ENCODE assay signal across 22 cellular contexts in genomic region chrX:150334998-150335397, GRCh38.
"Had no signal": no experiment of that assay in that cellular context is flagged by ENCODE, and none has a peak within 500 bp of the region (broad histone marks: within the 10 kb centered on the region; RNA-seq: fewer than 3 reads in every experiment).

No MANE protein-coding gene starts in this region.

- DNase-seq: activated CD4-positive, alpha-beta memory T cell treated with anti-CD3 and anti-CD28 coated beads for 36 hours; activated CD4-positive, alpha-beta T cell treated with anti-CD3 and anti-CD28 coated beads for 36 hours; activated CD4-positive, alpha-beta T cell treated with anti-CD3 and anti-CD28 coated beads, Interleukin-2, amount 10 ng/mL, durations not matched to agents 24 days and 14 days; activated CD4-positive, CD25-positive, alpha-beta regulatory T cell; activated CD4-positive, CD25-positive, alpha-beta regulatory T cell treated with anti-CD3 and anti-CD28 coated beads, Interleukin-2, amount 50 U/mL, for 72 hours; activated effector memory CD4-positive, alpha-beta T cell treated with Interleukin-2 at 50 U/mL for 16 hours; activated gamma-delta T cell treated with Interleukin-2 at 50 U/mL for 16 hours; activated naive CD4-positive, alpha-beta T cell treated with anti-CD3 and anti-CD28 coated beads, Interleukin-2, amount 50 U/mL, for 16 hours; activated naive CD4-positive, alpha-beta T cell treated with Interleukin-2 at 50 U/mL for 16 hours; activated T-cell treated with anti-CD3 and anti-CD28 coated beads, Interleukin-2, amount 50 U/mL, for 4 hours; amniotic stem cell; body of pancreas; cortex of kidney; dermis blood vessel endothelial cell; effector CD4-positive, alpha-beta T cell; effector memory CD8-positive, alpha-beta T cell; erythroblast; foreskin keratinocyte; T-helper 2 cell had no signal

- ATAC-seq: activated CD4-positive, alpha-beta T cell treated with anti-CD3 and anti-CD28 coated beads for 36 hours; activated T-cell treated with anti-CD3 and anti-CD28 coated beads, Interleukin-2, amount 50 U/mL, for 4 hours; activated T-helper 17 cell treated with anti-CD3 and anti-CD28 coated beads, Interleukin-2, amount 50 U/mL, for 72 hours; body of pancreas; effector memory CD8-positive, alpha-beta T cell; foreskin keratinocyte; gastroesophageal sphincter had no signal

- FAIRE-seq: colon had no signal
